In the genomic region with DNA sequence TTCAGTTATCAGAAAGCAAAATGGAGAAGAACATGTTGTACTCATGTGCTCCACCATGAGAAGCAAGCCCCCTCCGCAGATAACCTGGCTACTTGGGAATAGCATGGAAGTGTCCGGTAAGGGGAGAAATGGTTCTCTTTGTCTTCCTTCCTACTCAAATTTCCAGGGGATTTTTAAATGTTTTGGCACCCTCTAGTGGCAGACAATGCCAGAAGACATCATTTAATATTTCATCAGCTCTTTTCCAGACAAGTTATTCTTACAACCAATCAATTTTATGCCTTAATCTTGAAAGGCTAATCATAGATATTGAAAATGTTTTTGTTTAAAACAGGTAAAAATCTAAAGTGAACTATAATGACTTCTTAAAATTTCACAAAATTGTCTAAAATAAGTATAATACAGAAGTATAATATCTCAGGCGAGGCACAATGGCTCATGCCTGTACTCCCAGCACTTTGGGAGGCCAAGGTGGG, we compare ENCODE assay signal across 8 cellular contexts. TPM values are rescaled to one million over a fixed set of nuclear protein-coding genes. Genes with fewer than 3 reads are reported as not detected.
DNase-seq lines count a peak whose midpoint lies in the region; ATAC-seq, FAIRE-seq and TF ChIP-seq lines count a peak whose summit lies in the region.

No MANE protein-coding gene starts in this region.

- no peaks in the 10 kb centered on the region for H3K36me3 ChIP-seq in kidney (ENCODE audit: control insufficient read depth in 1 of 2, insufficient read depth in 2 of 2, low read length in 2 of 2)
- H3K36me3 ChIP-seq in testis (ENCODE audit: low read depth, missing control alignments) = no peaks in the 10 kb centered on the region

- peaks cover 20% of the 10 kb centered on the region for H3K4me1 Mint-ChIP-seq in MCF 10A (ENCODE audit: insufficient read depth, unreplicated experiment)

- ATAC-seq in HG03442 (IDR thresholded peaks at IDR 0.05; ENCODE audit: unreplicated experiment) = no peak

- H3K9me3 Mint-ChIP-seq in MCF 10A (ENCODE audit: unreplicated experiment) = no peaks in the 10 kb centered on the region

- no peaks in the 10 kb centered on the region for H3K27me3 ChIP-seq in testis

- peak; percentile 12 for DNase-seq in stimulated activated CD8-positive, alpha-beta memory T cell treated with anti-CD3 and anti-CD28 coated beads, Interleukin-12 subunit alpha, Interleukin-12 subunit beta, amount 100 ng/mL, for 24 hours (ENCODE audit: extremely low read depth)
- DNase-seq in stimulated activated CD8-positive, alpha-beta memory T cell treated with anti-CD3 and anti-CD28 coated beads, Interleukin-4, amount 100 ng/mL, for 48 hours = no peak
- DNase-seq in NCI-H1092 treated with DMSO at 0.1 percent for 48 hours (lab: John Stamatoyannopoulos, UW) (peak; percentile 87), SK-N-DZ (ENCODE audit: low spot score) (peak; percentile 61), MCF 10A (ENCODE audit: unreplicated experiment) (peak; percentile 81), kidney (no peak), testis (peak; percentile 76)

- H3K9me3 ChIP-seq in kidney (ENCODE audit: control insufficient read depth in 1 of 2, low read length in 2 of 2) (no peaks in the 10 kb centered on the region), testis (no peaks in the 10 kb centered on the region)

- no TSS peak for BruUV-seq in MCF 10A (replicated peaks; lab: Mats Ljungman, UMichigan)

- WGBS in testis, 2 donors = 32 to 35% methylated on average over 3 of the region's 3 CpGs

- intact Hi-C loops in MCF 10A (cut with micrococcal nuclease) (loop anchor here (1.0 kb wide), 5 partner anchors 58 to 274 kb away; no protein-coding TSS in a partner anchor), kidney (cut with DNase I) (loop anchor here (10.0 kb wide), 1 partner anchor 59 kb away; no protein-coding TSS in a partner anchor), testis (cut with DNase I; ENCODE audit: low total_unique reads) (loop anchor here (10.0 kb wide), 1 partner anchor 219 kb away; no protein-coding TSS in a partner anchor)

- H3K36me3 Mint-ChIP-seq in MCF 10A (ENCODE audit: insufficient read depth, unreplicated experiment) = no peaks in the 10 kb centered on the region

- no peak for TF ChIP-seq POLR2A in testis (IDR thresholded peaks at IDR 0.05)

- no peak overlapping the region for H3K27ac ChIP-seq in kidney (ENCODE audit: low read depth in 2 of 2, low read length in 2 of 2)
- H3K27ac ChIP-seq in testis = no peak overlapping the region

- CTCF ChIA-PET in MCF 10A (lab: Yijun Ruan, JAX) = interaction anchor here (0.6 to 14.6 kb wide), 28 partner anchors 10 to 273 kb away, joined by 3 to 404 read pairs (median 5); a partner anchor contains a TSS

- H3K4me3 Mint-ChIP-seq in MCF 10A (ENCODE audit: unreplicated experiment) = no peak overlapping the region

- peak; percentile 57 for TF ChIP-seq CTCF in MCF 10A (IDR thresholded peaks at IDR 0.05; ENCODE audit: unreplicated experiment)
- peak; percentile 82 for TF ChIP-seq CTCF in kidney (IDR thresholded peaks at IDR 0.05; ENCODE audit: borderline replicate concordance, extremely low read depth, insufficient read depth)
- TF ChIP-seq CTCF in testis (IDR thresholded peaks at IDR 0.05) = peak; percentile 68 to 73 (median 72)

- POLR2A ChIA-PET in MCF 10A (lab: Yijun Ruan, JAX) = interaction anchor here (0.6 to 2.9 kb wide), 7 partner anchors 9 to 281 kb away, joined by 3 to 16 read pairs (median 4); no protein-coding TSS in a partner anchor

- no peak overlapping the region for H3K27ac Mint-ChIP-seq in MCF 10A (ENCODE audit: low read depth, unreplicated experiment)

- H3K4me3 ChIP-seq in kidney (ENCODE audit: low read length in 2 of 2) = no peak overlapping the region
- no peak overlapping the region for H3K4me3 ChIP-seq in testis

- no peaks in the 10 kb centered on the region for H3K27me3 Mint-ChIP-seq in MCF 10A (ENCODE audit: insufficient read depth, unreplicated experiment)

- no peak overlapping the region for H3K9ac ChIP-seq in kidney (ENCODE audit: low read length in 2 of 2)

- H3K4me1 ChIP-seq in kidney (ENCODE audit: control insufficient read depth in 1 of 2, insufficient read depth in 1 of 2, low read depth in 1 of 2, low read length in 2 of 2) = no peaks in the 10 kb centered on the region
- H3K4me1 ChIP-seq in testis = no peaks in the 10 kb centered on the region

- peak; percentile 92 for FAIRE-seq in kidney (lab: Jason Lieb, UNC)

RNA-seq across cellular contexts. Expression of a gene that starts 15.7 kb away (rescaled TPM):
- polyA plus RNA-seq in SK-N-DZ (2014; cell fraction: cytosol; rRNA removed) = not detected in 2 replicates
- not detected in 2 replicates for polyA plus RNA-seq in SK-N-DZ (2014; cell fraction: nucleus; rRNA removed)
- not detected in 2 replicates for total RNA-seq in MCF 10A (2022)
- 0.66 TPM for total RNA-seq in kidney
- polyA plus RNA-seq in kidney (ENCODE audit: insufficient read depth, low read depth, low replicate concordance) = not detected
- total RNA-seq in testis = under 1 TPM in 1 of 2 donors, not detected in 1; 0.50 TPM
- 1.7 TPM for polyA plus RNA-seq in testis (ENCODE audit: insufficient read depth, low read depth, low replicate concordance)

RNA-seq across cellular contexts. Expression of a gene that starts 28.6 kb away (rescaled TPM):
- polyA plus RNA-seq in SK-N-DZ (2014; cell fraction: cytosol; rRNA removed) = not detected in 2 replicates
- polyA plus RNA-seq in SK-N-DZ (2014; cell fraction: nucleus; rRNA removed) = not detected in 2 replicates
- total RNA-seq in MCF 10A (2022) (3.0 and 5.2 TPM in 2 replicates), kidney (13.6 TPM), testis (10 to 100 TPM; 22.3 to 32.7 TPM)
- polyA plus RNA-seq in kidney (ENCODE audit: insufficient read depth, low read depth, low replicate concordance) (4.8 TPM), testis (ENCODE audit: insufficient read depth, low read depth, low replicate concordance) (46.3 TPM)

Comparison
In these comparisons a context has a peak if more than half of its experiments do, and no peak if none do; other contexts are left out.
1. DNase-seq: peak in stimulated activated CD8-positive, alpha-beta memory T cell treated with anti-CD3 and anti-CD28 coated beads, Interleukin-12 subunit alpha, Interleukin-12 subunit beta, amount 100 ng/mL, for 24 hours (single experiment), NCI-H1092 treated with DMSO at 0.1 percent for 48 hours (single experiment), SK-N-DZ (single experiment), MCF 10A (single experiment) and testis (single experiment); none in stimulated activated CD8-positive, alpha-beta memory T cell treated with anti-CD3 and anti-CD28 coated beads, Interleukin-4, amount 100 ng/mL, for 48 hours (single experiment) and kidney (single experiment).
2. Peak in every context shown above with its lines, with median percentiles within 50 percentile points of each other: CTCF ChIP-seq.